In genomic region chr7:84336303-84336702, GRCh38 we compare ENCODE assay signal across 10 cellular contexts.
DNase-seq lines count a peak whose midpoint lies in the region; ATAC-seq and TF ChIP-seq lines count a peak whose summit lies in the region.
"Had no signal": no experiment of that assay in that cellular context is flagged by ENCODE, and none has a peak within 500 bp of the region (broad histone marks: within the 10 kb centered on the region; RNA-seq: fewer than 3 reads in every experiment).

No MANE protein-coding gene starts in this region.

- no peaks in the 10 kb centered on the region for H3K9me3 ChIP-seq in right atrium auricular region
- H3K9me3 ChIP-seq: BE2C had no signal

- no peaks in the 10 kb centered on the region for H3K36me3 ChIP-seq in right atrium auricular region
- H3K36me3 ChIP-seq: BE2C had no signal

- H3K9me3 Mint-ChIP-seq in chondrocyte (ENCODE audit: low read depth), result no peaks in the 10 kb centered on the region

- no peaks in the 10 kb centered on the region for H3K27me3 Mint-ChIP-seq in chondrocyte (ENCODE audit: low read depth)

- peaks cover 14% of the 10 kb centered on the region for H3K4me1 Mint-ChIP-seq in chondrocyte (ENCODE audit: low read depth)

- no peaks in the 10 kb centered on the region for H3K36me3 Mint-ChIP-seq in chondrocyte (ENCODE audit: low read depth)

- peak overlapping the region; percentile 60 for H3K27ac Mint-ChIP-seq in chondrocyte (ENCODE audit: unreplicated experiment)

- no peak overlapping the region for H3K4me3 Mint-ChIP-seq in chondrocyte (ENCODE audit: unreplicated experiment)

- H3K4me1 ChIP-seq in right atrium auricular region, result peaks cover 0 to 6% of the 10 kb centered on the region in 2 donors
- H3K4me1 ChIP-seq: BE2C had no signal

- TF ChIP-seq CTCF in chondrocyte (IDR thresholded peaks at IDR 0.05) (no peak), right atrium auricular region (IDR thresholded peaks at IDR 0.05) (no peak)

- in situ Hi-C loops in KBM-7 (cut with MboI; ENCODE audit: low pct_unique_long_range_greater_than_20kb, low sequenced_read_pairs), result no loop called here

- peak; percentile 82 for ATAC-seq in GM21717 (IDR thresholded peaks at IDR 0.05; ENCODE audit: unreplicated experiment)

- no peak overlapping the region for H3K27ac ChIP-seq in right atrium auricular region

- DNase-seq in COLO829 (ENCODE audit: low spot score), result peak; percentile 16
- DNase-seq in KBM-7, result peak; percentile 62
- no peak for DNase-seq in chondrocyte (ENCODE audit: low spot score)
- no peak for DNase-seq in NCI-H1048 (lab: John Stamatoyannopoulos, UW)
- no peak for DNase-seq in KG1 (lab: John Stamatoyannopoulos, UW)
- DNase-seq in right atrium auricular region (ENCODE audit: low spot score), result no peak
- no peak for DNase-seq in mesenteric fat pad (ENCODE audit: low spot score)
- DNase-seq: BE2C; stimulated activated CD4-positive, alpha-beta T cell treated with anti-CD3 and anti-CD28 coated beads, Interleukin-4, amount 100 ng/mL, for 4 hours had no signal

- H3K4me3 ChIP-seq in right atrium auricular region, result no peak overlapping the region

- H3K27me3 ChIP-seq in right atrium auricular region, result no peaks in the 10 kb centered on the region
- H3K27me3 ChIP-seq: BE2C had no signal

Comparison
In these comparisons a context has a peak if more than half of its experiments do, and no peak if none do; other contexts are left out.
1. DNase-seq: peak in COLO829 (single experiment) and KBM-7 (single experiment); none in chondrocyte (single experiment), NCI-H1048 (single experiment), KG1 (single experiment), right atrium auricular region (single experiment) and mesenteric fat pad (single experiment).